Comparison of ENCODE assay signal across 8 cellular contexts in genomic region chr6:46129634-46130505, GRCh38. TPM values are rescaled to one million over a fixed set of nuclear protein-coding genes. Genes with fewer than 3 reads are reported as not detected.
DNase-seq lines count a peak whose midpoint lies in the region; ATAC-seq and TF ChIP-seq lines count a peak whose summit lies in the region.

A gene with protein sequence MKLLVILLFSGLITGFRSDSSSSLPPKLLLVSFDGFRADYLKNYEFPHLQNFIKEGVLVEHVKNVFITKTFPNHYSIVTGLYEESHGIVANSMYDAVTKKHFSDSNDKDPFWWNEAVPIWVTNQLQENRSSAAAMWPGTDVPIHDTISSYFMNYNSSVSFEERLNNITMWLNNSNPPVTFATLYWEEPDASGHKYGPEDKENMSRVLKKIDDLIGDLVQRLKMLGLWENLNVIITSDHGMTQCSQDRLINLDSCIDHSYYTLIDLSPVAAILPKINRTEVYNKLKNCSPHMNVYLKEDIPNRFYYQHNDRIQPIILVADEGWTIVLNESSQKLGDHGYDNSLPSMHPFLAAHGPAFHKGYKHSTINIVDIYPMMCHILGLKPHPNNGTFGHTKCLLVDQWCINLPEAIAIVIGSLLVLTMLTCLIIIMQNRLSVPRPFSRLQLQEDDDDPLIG (plus strand): TSS chr6:46129989. CDS start chr6:46139584, 9,595 bp downstream.

- H3K27ac ChIP-seq in A673 (ENCODE audit: low read depth, low read length, poor library complexity, severe bottlenecking) (no peak within 1 kb of the TSS), coronary artery (peak within 1 kb of the TSS; percentile 66 to 72)

- H3K9me3 ChIP-seq in A673 (ENCODE audit: low read depth, low read length, poor library complexity, severe bottlenecking), result no peaks in the 10 kb centered on the region

- TF ChIP-seq CTCF in A673 (conservative IDR thresholded peaks at IDR 0.05; ENCODE audit: low read depth, low read length) (no peak), coronary artery (IDR thresholded peaks at IDR 0.05) (no peak)

- intact Hi-C loops in A673 (cut with micrococcal nuclease; ENCODE audit: unreplicated experiment), result no loop called here

- H3K27me3 ChIP-seq in A673 (replicated peaks; ENCODE audit: insufficient read depth, low read depth, low read length, poor library complexity), result peaks cover 60% of the 10 kb centered on the region

- no TSS peak for BruUV-seq in A673 (replicated peaks; lab: Mats Ljungman, UMichigan)

- no peaks in the 10 kb centered on the region for H3K4me1 ChIP-seq in A673 (ENCODE audit: insufficient read depth, low read length, poor library complexity, severe bottlenecking)

- no peaks in the 10 kb centered on the region for H3K36me3 ChIP-seq in A673 (ENCODE audit: insufficient read depth, low read length, poor library complexity, severe bottlenecking)

- peak within 1 kb of the TSS; percentile 45 for H3K4me3 ChIP-seq in A673 (ENCODE audit: low read depth, low read length, poor library complexity, severe bottlenecking)
- H3K4me3 ChIP-seq in coronary artery, result peak within 1 kb of the TSS; percentile 74

- DNase-seq in A673 (ENCODE audit: low spot score), result peak; percentile 86
- peak; percentile 96 for DNase-seq in NCI-H345 (lab: John Stamatoyannopoulos, UW)
- DNase-seq in activated CD4-positive, alpha-beta T cell treated with anti-CD3 and anti-CD28 coated beads for 48 hours, result peak; percentile 90
- DNase-seq in coronary artery (ENCODE audit: low spot score), result peak; percentile 95
- DNase-seq in left kidney (ENCODE audit: low read depth, low spot score), result peak; percentile 97
- DNase-seq in stimulated activated CD4-positive, alpha-beta T cell treated with anti-CD3 and anti-CD28 coated beads, Interleukin-1b, Interleukin-23, amount 100 ng/mL, for 48 hours, result peak; percentile 90

- POLR2A ChIA-PET in A673 (lab: Charles Lee; ENCODE audit: low non-redundant PET), result interaction anchor here (0.7 kb wide), 1 partner anchor 131 kb away, joined by 7 read pairs; no protein-coding TSS in a partner anchor

- peak; percentile 91 for ATAC-seq in GM18868 (IDR thresholded peaks at IDR 0.05; ENCODE audit: unreplicated experiment)
- ATAC-seq in HG03135 (IDR thresholded peaks at IDR 0.05; ENCODE audit: unreplicated experiment), result peak; percentile 99

- CTCF ChIA-PET in A673 (lab: Charles Lee), result interaction anchor here (0.5 kb wide), 1 partner anchor 161 kb away, joined by 3 read pairs; no protein-coding TSS in a partner anchor

RNA-seq across cellular contexts. Expression of the gene that starts here (rescaled TPM):
- 0.31 and 0.34 TPM in 2 replicates for total RNA-seq in A673 (2021)

Comparison
In these comparisons a context has a peak if more than half of its experiments do, and no peak if none do; other contexts are left out.
1. Peak in DNase-seq and H3K4me3 ChIP-seq in A673; RNA of the gene not detected or under 1 TPM.